28 cellular contexts compared by ENCODE assay signal in the genomic region with DNA sequence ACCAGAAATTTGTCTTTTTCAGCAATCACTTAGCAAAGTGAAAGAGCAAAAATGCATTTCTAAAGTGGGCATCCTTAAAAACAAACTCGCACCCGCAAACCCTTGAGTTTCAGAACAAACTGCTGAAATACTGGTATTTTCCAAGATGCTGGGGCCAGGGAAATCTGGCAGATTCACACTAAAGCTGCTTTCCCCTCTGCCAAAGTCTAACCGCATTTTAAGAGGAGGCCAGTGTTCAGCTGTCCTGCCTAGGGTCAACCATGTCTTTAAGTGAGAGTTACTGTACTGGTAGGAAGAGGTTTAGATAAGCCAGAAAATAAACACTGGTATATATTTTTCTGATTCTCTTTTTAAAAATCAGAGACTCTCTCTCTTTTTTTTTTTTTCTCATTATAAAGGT. TPM values are rescaled to one million over a fixed set of nuclear protein-coding genes. Genes with fewer than 3 reads are reported as not detected.
A peak's percentile ranks its signal among the peaks of the same experiment; 100 is the strongest.
DNase-seq lines count a peak whose midpoint lies in the region; ATAC-seq, FAIRE-seq and TF ChIP-seq lines count a peak whose summit lies in the region.
"Had no signal": no experiment of that assay in that cellular context is flagged by ENCODE, and none has a peak within 500 bp of the region (broad histone marks: within the 10 kb centered on the region; RNA-seq: fewer than 3 reads in every experiment).

No MANE protein-coding gene starts in this region.

- no peak overlapping the region for H3K18ac ChIP-seq in mesenchymal stem cell (ENCODE audit: low read depth in 1 of 2, low read length in 2 of 2)

- no peak overlapping the region for H3K23ac ChIP-seq in mesenchymal stem cell (ENCODE audit: low read length in 2 of 2)

- H3K4ac ChIP-seq in mesenchymal stem cell (ENCODE audit: low read depth in 1 of 2, low read length in 2 of 2) = no peak overlapping the region

- no peaks in the 10 kb centered on the region for H3K4me1 Mint-ChIP-seq in GM23338
- H3K4me1 Mint-ChIP-seq: activated B cell treated with CpG ODN at 0.5 μM for 24 hours, CD14-positive monocyte had no signal

- H3K9me3 Mint-ChIP-seq in GM23338 = no peaks in the 10 kb centered on the region
- H3K9me3 Mint-ChIP-seq: activated B cell treated with CpG ODN at 0.5 μM for 24 hours; activated T-cell treated with anti-CD3 and anti-CD28 coated beads, Interleukin-2, amount 50 U/mL, for 72 hours had no signal

- TF ChIP-seq CTCF in GM23338 (conservative IDR thresholded peaks at IDR 0.05; ENCODE audit: low read depth in 2 of 2) (no peak), fibroblast of lung (conservative IDR thresholded peaks at IDR 0.05 in 1 of 2, IDR thresholded peaks at IDR 0.05 in 1 of 2; ENCODE audit: low read depth in 1 of 2, low read length in 2 of 2) (no peak)

- H2BK12ac ChIP-seq in mesenchymal stem cell (ENCODE audit: low read length in 2 of 2) = no peak overlapping the region

- H3K9ac ChIP-seq in fibroblast of lung (ENCODE audit: insufficient read depth, low read length) (no peak overlapping the region), mesenchymal stem cell (ENCODE audit: low read length) (peak overlapping the region; percentile 71)
- H3K9ac ChIP-seq: KMS-11 had no signal

- H3K36me3 ChIP-seq in GM23338 (ENCODE audit: insufficient read depth) = peaks cover 3% of the 10 kb centered on the region; the same call in 1 of the 2 replicates
- peaks cover 5% of the 10 kb centered on the region for H3K36me3 ChIP-seq in fibroblast of lung (ENCODE audit: control insufficient read depth, insufficient read depth, low read length)
- H3K36me3 ChIP-seq in mesenchymal stem cell (ENCODE audit: control insufficient read depth in 1 of 2, insufficient read depth in 2 of 2, low read depth in 1 of 2, low read length in 2 of 2) = peaks cover 5 to 32% of the 10 kb centered on the region in 2 experiments
- no peaks in the 10 kb centered on the region for H3K36me3 ChIP-seq in urinary bladder (ENCODE audit: insufficient read depth)

- H3K4me3 Mint-ChIP-seq in GM23338 = no peak overlapping the region
- H3K4me3 Mint-ChIP-seq: activated B cell treated with CpG ODN at 0.5 μM for 24 hours; activated T-cell treated with anti-CD3 and anti-CD28 coated beads, Interleukin-2, amount 50 U/mL, for 72 hours; CD14-positive monocyte had no signal

- H2BK15ac ChIP-seq in mesenchymal stem cell (ENCODE audit: low read depth, poor library complexity, severe bottlenecking) = no peak overlapping the region

- no peak for ATAC-seq in GM23338
- ATAC-seq: activated T-cell treated with anti-CD3 and anti-CD28 coated beads, Interleukin-2, amount 50 U/mL, for 72 hours; esophagus mucosa had no signal

- H2BK5ac ChIP-seq in mesenchymal stem cell (ENCODE audit: low read depth, low read length, poor library complexity, severe bottlenecking) = no peak overlapping the region

- H3F3A ChIP-seq in GM23338 (replicated peaks; ENCODE audit: low read depth) = no peaks in the 10 kb centered on the region

- no peaks in the 10 kb centered on the region for H3K27me3 Mint-ChIP-seq in GM23338 (ENCODE audit: insufficient read depth, low read depth, poor library complexity)
- H3K27me3 Mint-ChIP-seq: activated B cell treated with CpG ODN at 0.5 μM for 24 hours, progenitor cell of endocrine pancreas had no signal

- no peak overlapping the region for H2BK120ac ChIP-seq in mesenchymal stem cell (ENCODE audit: low read depth, low read length)

- H3K9me2 ChIP-seq in GM23338 (ENCODE audit: insufficient read depth) = no peaks in the 10 kb centered on the region

- no peak overlapping the region for H2AK5ac ChIP-seq in mesenchymal stem cell (ENCODE audit: low read length, severe bottlenecking)

- no peak overlapping the region for H3K27ac ChIP-seq in GM23338 (ENCODE audit: low read depth)
- H3K27ac ChIP-seq in fibroblast of lung (ENCODE audit: insufficient read depth, low read length) = no peak overlapping the region
- H3K27ac ChIP-seq in mesenchymal stem cell (ENCODE audit: low read length, poor library complexity, severe bottlenecking) = no peak overlapping the region
- H3K27ac ChIP-seq in urinary bladder (ENCODE audit: low read depth) = peak overlapping the region; percentile 23
- H3K27ac ChIP-seq: colonic mucosa, HL-60, KMS-11 had no signal

- H3K14ac ChIP-seq in mesenchymal stem cell (ENCODE audit: low read length in 2 of 2) = no peak overlapping the region

- H4K91ac ChIP-seq in mesenchymal stem cell (ENCODE audit: low read length) = no peak overlapping the region

- peaks cover 24% of the 10 kb centered on the region for H3K36me3 Mint-ChIP-seq in GM23338 (ENCODE audit: low read depth)

- no peak overlapping the region for H2AFZ ChIP-seq in GM23338
- H2AFZ ChIP-seq in fibroblast of lung (ENCODE audit: low read length) = no peak overlapping the region
- H2AFZ ChIP-seq in mesenchymal stem cell (ENCODE audit: low read depth, low read length) = no peak overlapping the region

- DNase-seq in GM23338 (ENCODE audit: low spot score) (no peak), fibroblast of lung (ENCODE audit: low read depth in 2 of 2) (peak; percentile 21 to 24), mesenchymal stem cell (no peak), H4 (ENCODE audit: low spot score) (no peak), urothelium cell line (ENCODE audit: low spot score) (no peak)
- DNase-seq in activated T-cell treated with anti-CD3 and anti-CD28 coated beads, Interleukin-2, amount 50 U/mL, for 1 hour = no peak
- DNase-seq: activated B cell treated with CpG ODN at 0.5 μM for 24 hours; activated CD4-positive, alpha-beta T cell treated with anti-CD3 and anti-CD28 coated beads, Interleukin-2, amount 50 U/mL, for 1 hour; activated naive CD4-positive, alpha-beta T cell treated with Interleukin-2 at 50 U/mL for 16 hours; activated T-cell treated with anti-CD3 and anti-CD28 coated beads, Interleukin-2, amount 50 U/mL, for 72 hours; amniotic stem cell; colonic mucosa; NCI-H1436 treated with DMSO at 0.1 percent for 48 hours; NCI-H2107; NCI-H446; RPMI8226; stimulated activated CD4-positive, alpha-beta T cell treated with anti-CD3 and anti-CD28 coated beads, Interleukin-15, amount 100 ng/mL, for 24 hours; stimulated activated naive CD4-positive, alpha-beta T cell; T-helper 1 cell had no signal

- H3K4me3 ChIP-seq in GM23338 (no peak overlapping the region), fibroblast of lung (replicated peaks in 1 of 4; ENCODE audit: control extremely low read depth in 1 of 4, insufficient read depth in 1 of 4, low read depth in 3 of 4, low read length in 4 of 4) (no peak overlapping the region), mesenchymal stem cell (ENCODE audit: insufficient read depth in 1 of 2, low read depth in 1 of 2, low read length in 2 of 2) (peak overlapping the region in 1 of 2 experiments; percentile 57), urinary bladder (ENCODE audit: low read depth, low read length) (no peak overlapping the region)
- H3K4me3 ChIP-seq: colonic mucosa, lung had no signal

- H4K8ac ChIP-seq in mesenchymal stem cell (ENCODE audit: low read length) = no peak overlapping the region

- FAIRE-seq in urothelium cell line (lab: Jason Lieb, UNC) = no peak
- FAIRE-seq: bronchial epithelial cell, keratinocyte had no signal

- 100% methylated on average over 2 of the region's 3 CpGs for WGBS in mesenchymal stem cell
- WGBS in urinary bladder = 62% methylated on average over 3 of the region's 3 CpGs

- H3K79me2 ChIP-seq in GM23338 (replicated peaks; ENCODE audit: insufficient read depth) (no peaks in the 10 kb centered on the region; the same call in 1 of the 2 replicates), fibroblast of lung (ENCODE audit: control insufficient read depth, insufficient read depth, low read length) (peaks cover 1% of the 10 kb centered on the region)

- 0 out of 2 replicates have a peak, but pooled peaks cover 5% of the 10 kb centered on the region for H4K20me1 ChIP-seq in GM23338 (replicated peaks; ENCODE audit: insufficient read depth)
- H4K20me1 ChIP-seq in fibroblast of lung (ENCODE audit: control insufficient read depth, extremely low read depth, insufficient read depth, low read length) = no peaks in the 10 kb centered on the region

- H3K9me3 ChIP-seq in fibroblast of lung (ENCODE audit: control insufficient read depth, insufficient read depth, low read depth, low read length) (no peaks in the 10 kb centered on the region), mesenchymal stem cell (ENCODE audit: control insufficient read depth, low read length) (no peaks in the 10 kb centered on the region)
- H3K9me3 ChIP-seq: colonic mucosa had no signal

- H3K79me1 ChIP-seq in mesenchymal stem cell (replicated peaks; ENCODE audit: low read length, poor library complexity, severe bottlenecking) = peaks cover 31% of the 10 kb centered on the region

- H3K27me3 ChIP-seq in GM23338 (ENCODE audit: insufficient read depth) (no peaks in the 10 kb centered on the region), fibroblast of lung (ENCODE audit: control insufficient read depth, insufficient read depth, low read length) (no peaks in the 10 kb centered on the region), mesenchymal stem cell (ENCODE audit: control insufficient read depth in 1 of 2, insufficient read depth in 1 of 2, low read length in 2 of 2) (no peaks in the 10 kb centered on the region)
- H3K27me3 ChIP-seq: colonic mucosa had no signal

- no peak overlapping the region for H3K4me2 ChIP-seq in GM23338
- H3K4me2 ChIP-seq in fibroblast of lung (ENCODE audit: extremely low read depth, insufficient read depth, low read length) = peak overlapping the region; percentile 32
- H3K4me2 ChIP-seq in mesenchymal stem cell (ENCODE audit: low read length, poor library complexity, severe bottlenecking) = no peak overlapping the region
- H3K4me2 ChIP-seq: KMS-11 had no signal

- H3K27ac Mint-ChIP-seq in GM23338 = peak overlapping the region; percentile 26
- H3K27ac Mint-ChIP-seq: activated B cell treated with CpG ODN at 0.5 μM for 24 hours; activated T-cell treated with anti-CD3 and anti-CD28 coated beads, Interleukin-2, amount 50 U/mL, for 72 hours; CD14-positive monocyte; progenitor cell of endocrine pancreas had no signal

- no peaks in the 10 kb centered on the region; the same call in 1 of the 2 replicates for H3K4me1 ChIP-seq in GM23338 (ENCODE audit: insufficient read depth)
- no peaks in the 10 kb centered on the region for H3K4me1 ChIP-seq in fibroblast of lung (ENCODE audit: control insufficient read depth, extremely low read depth, insufficient read depth, low read length)
- H3K4me1 ChIP-seq in mesenchymal stem cell (ENCODE audit: control insufficient read depth, insufficient read depth, low read depth, low read length) = peaks cover 3% of the 10 kb centered on the region
- no peaks in the 10 kb centered on the region for H3K4me1 ChIP-seq in urinary bladder (ENCODE audit: insufficient read depth)
- H3K4me1 ChIP-seq: colonic mucosa had no signal

RNA-seq across cellular contexts. Expression of a gene that starts 55.9 kb away (rescaled TPM):
- total RNA-seq in GM23338 (2014; rRNA removed; shearing (Covaris generic)) = 20.0 and 21.5 TPM in 2 replicates
- polyA plus RNA-seq in GM23338 (2016; fragmentation: Nextera tagmentation; extraction: Ambion mirVana) (8.9 and 9.2 TPM in 2 replicates), fibroblast of lung (57.1 and 72.1 TPM in 2 replicates), urinary bladder (29.7 TPM)
- total RNA-seq in fibroblast of lung (30.8 and 42.9 TPM in 2 replicates), urinary bladder (25.1 TPM)
- 40.3 and 51.3 TPM in 2 replicates for polyA plus RNA-seq in fibroblast of lung (2012)
- polyA minus RNA-seq in fibroblast of lung (ENCODE audit: low replicate concordance) = 151 and 156 TPM in 2 replicates
- 29.5 TPM for polyA plus RNA-seq in mesenchymal stem cell (2013, experiment 1 of 2)
- polyA plus RNA-seq in mesenchymal stem cell (2013, experiment 2 of 2) = 30.9 TPM
- 19.2 and 20.2 TPM in 2 replicates for total RNA-seq in H4 (2014; rRNA removed; shearing (Covaris generic))

Comparison
In these comparisons a context has a peak if more than half of its experiments do, and no peak if none do; other contexts are left out.
1. DNase-seq: peak in fibroblast of lung (2 of 2); none in GM23338 (single experiment), mesenchymal stem cell (single experiment), H4 (single experiment), activated T-cell treated with anti-CD3 and anti-CD28 coated beads, Interleukin-2, amount 50 U/mL, for 1 hour (single experiment) and urothelium cell line (single experiment).